Comparison of ENCODE assay signal across 20 cellular contexts in the genomic region with DNA sequence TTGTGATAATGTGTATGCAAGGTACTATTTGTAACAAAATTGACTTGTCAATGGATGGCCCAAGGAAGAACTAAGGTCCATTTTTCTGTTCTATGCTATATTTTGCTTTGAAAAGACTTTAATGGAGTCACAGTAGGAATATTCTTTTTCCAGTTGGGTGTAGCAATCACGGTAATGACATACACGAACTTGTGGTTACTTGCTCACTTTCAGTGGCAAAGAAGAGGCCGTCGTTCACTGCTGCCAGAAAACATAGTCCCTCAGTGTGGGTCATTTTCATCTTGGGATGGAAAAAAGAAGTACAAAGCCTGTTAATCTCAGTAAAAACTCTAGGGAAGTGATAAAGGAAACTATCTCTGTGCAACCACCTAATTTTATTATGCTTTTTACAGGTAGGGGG. TPM values are rescaled to one million over a fixed set of nuclear protein-coding genes. Genes with fewer than 3 reads are reported as not detected.
DNase-seq lines count a peak whose midpoint lies in the region; ATAC-seq and TF ChIP-seq lines count a peak whose summit lies in the region.
"Had no signal": no experiment of that assay in that cellular context is flagged by ENCODE, and none has a peak within 500 bp of the region (broad histone marks: within the 10 kb centered on the region; RNA-seq: fewer than 3 reads in every experiment).

No MANE protein-coding gene starts in this region.

- peaks cover 0 to 14% of the 10 kb centered on the region in 2 donors for H3K27me3 Mint-ChIP-seq in CD8-positive, alpha-beta memory T cell
- no peaks in the 10 kb centered on the region for H3K27me3 Mint-ChIP-seq in endothelial cell (ENCODE audit: unreplicated experiment)
- H3K27me3 Mint-ChIP-seq: IgD-negative memory B cell had no signal

- no peak for TF ChIP-seq CTCF in esophagus squamous epithelium (IDR thresholded peaks at IDR 0.05)
- TF ChIP-seq CTCF in gastrocnemius medialis (IDR thresholded peaks at IDR 0.05 in 4 of 5, conservative IDR thresholded peaks at IDR 0.05 in 1 of 5): no peak
- no peak for TF ChIP-seq CTCF in endothelial cell (IDR thresholded peaks at IDR 0.05; ENCODE audit: unreplicated experiment)

- DNase-seq in AG08395 (ENCODE audit: low spot score): peak; percentile 38
- DNase-seq in RPMI7951 (ENCODE audit: low read depth): peak; percentile 31
- no peak for DNase-seq in esophagus squamous epithelium (lab: John Stamatoyannopoulos, UW)
- no peak for DNase-seq in gastrocnemius medialis
- DNase-seq in CD8-positive, alpha-beta memory T cell: no peak
- DNase-seq in endothelial cell (ENCODE audit: low spot score): no peak
- DNase-seq in activated T-cell treated with anti-CD3 and anti-CD28 coated beads, Interleukin-2, amount 50 U/mL, for 1 hour: no peak
- no peak for DNase-seq in NCI-H187 treated with DMSO at 0.1 percent for 48 hours (lab: John Stamatoyannopoulos, UW)
- DNase-seq: activated CD4-positive, CD25-positive, alpha-beta regulatory T cell; activated CD8-positive, alpha-beta T cell treated with anti-CD3 and anti-CD28 coated beads, Interleukin-2, amount 10 ng/mL, durations not matched to agents 7 days and 5 days; activated T-cell treated with anti-CD3 and anti-CD28 coated beads, Interleukin-2, amount 50 U/mL, for 48 hours; colonic mucosa; NCI-H187; NCI-H446; T-helper 2 cell; tibial artery had no signal

- H3K9me3 ChIP-seq in esophagus squamous epithelium: no peaks in the 10 kb centered on the region
- no peaks in the 10 kb centered on the region for H3K9me3 ChIP-seq in gastrocnemius medialis
- no peaks in the 10 kb centered on the region for H3K9me3 ChIP-seq in CD8-positive, alpha-beta memory T cell (ENCODE audit: low read length)
- H3K9me3 ChIP-seq: colonic mucosa, SJSA1, tibial artery had no signal

- CTCF ChIA-PET in CD8-positive, alpha-beta memory T cell (lab: Charles Lee): no interaction called here

- no peaks in the 10 kb centered on the region for H3K27me3 ChIP-seq in esophagus squamous epithelium
- H3K27me3 ChIP-seq in gastrocnemius medialis: no peaks in the 10 kb centered on the region
- no peaks in the 10 kb centered on the region for H3K27me3 ChIP-seq in CD8-positive, alpha-beta memory T cell (ENCODE audit: insufficient read depth, low read length, poor library complexity, severe bottlenecking)
- H3K27me3 ChIP-seq: colonic mucosa, SJSA1, tibial artery had no signal

- H3K4me3 ChIP-seq in esophagus squamous epithelium (no peak overlapping the region), gastrocnemius medialis (no peak overlapping the region)
- H3K4me3 ChIP-seq in CD8-positive, alpha-beta memory T cell (ENCODE audit: low read length): no peak overlapping the region
- H3K4me3 ChIP-seq: colonic mucosa, SJSA1, tibial artery had no signal

- no peak for ATAC-seq in gastrocnemius medialis
- ATAC-seq: activated CD8-positive, alpha-beta T cell treated with anti-CD3 and anti-CD28 coated beads, Interleukin-2, amount 10 ng/mL, durations not matched to agents 7 days and 5 days; natural killer cell treated with Interleukin-12 subunit alpha and Interleukin-12 subunit beta and Interleukin-15 and Interleukin-18, amount 100 ng/mL, for 72 hours had no signal

- POLR2A ChIA-PET in CD8-positive, alpha-beta memory T cell (lab: Charles Lee): no interaction called here

- peaks cover 0 to 85% (median 18%) of the 10 kb centered on the region in 3 donors for H3K36me3 ChIP-seq in esophagus squamous epithelium
- peaks cover 0 to 82% of the 10 kb centered on the region in 2 donors for H3K36me3 ChIP-seq in gastrocnemius medialis
- H3K36me3 ChIP-seq in CD8-positive, alpha-beta memory T cell (ENCODE audit: insufficient read depth, low read length): no peaks in the 10 kb centered on the region
- H3K36me3 ChIP-seq: colonic mucosa had no signal

- 24 to 72% methylated on average over 4 of the region's 4 CpGs for WGBS in esophagus squamous epithelium, 2 donors

- peaks cover 0 to 34% (median 12%) of the 10 kb centered on the region in 3 donors for H3K4me1 ChIP-seq in esophagus squamous epithelium
- H3K4me1 ChIP-seq in gastrocnemius medialis: peaks cover 11 to 18% of the 10 kb centered on the region in 2 donors
- H3K4me1 ChIP-seq in CD8-positive, alpha-beta memory T cell (ENCODE audit: insufficient read depth, low read length): no peaks in the 10 kb centered on the region

- H3K27ac Mint-ChIP-seq in CD8-positive, alpha-beta memory T cell: no peak overlapping the region
- no peak overlapping the region for H3K27ac Mint-ChIP-seq in endothelial cell (ENCODE audit: unreplicated experiment)
- H3K27ac Mint-ChIP-seq: activated CD8-positive, alpha-beta T cell treated with anti-CD3 and anti-CD28 coated beads, Interleukin-2, amount 10 ng/mL, durations not matched to agents 7 days and 5 days; activated naive CD4-positive, alpha-beta T cell treated with anti-CD3 and anti-CD28 coated beads, Interleukin-2, amount 50 U/mL, for 24 hours; IgD-negative memory B cell; natural killer cell treated with Interleukin-12 subunit alpha and Interleukin-12 subunit beta and Interleukin-15 and Interleukin-18, amount 100 ng/mL, for 72 hours had no signal

- H3K9me3 Mint-ChIP-seq in CD8-positive, alpha-beta memory T cell: no peaks in the 10 kb centered on the region
- no peaks in the 10 kb centered on the region for H3K9me3 Mint-ChIP-seq in endothelial cell (ENCODE audit: unreplicated experiment)
- H3K9me3 Mint-ChIP-seq: activated naive CD4-positive, alpha-beta T cell treated with anti-CD3 and anti-CD28 coated beads, Interleukin-2, amount 50 U/mL, for 24 hours; IgD-negative memory B cell; natural killer cell treated with Interleukin-12 subunit alpha and Interleukin-12 subunit beta and Interleukin-15 and Interleukin-18, amount 100 ng/mL, for 72 hours had no signal

- intact Hi-C loops in esophagus squamous epithelium (cut with DNase I) (no loop called here), gastrocnemius medialis (cut with DNase I; ENCODE audit: low total_unique reads) (loop anchor here (2.0 to 10.0 kb wide), 2 partner anchors 104 to 174 kb away; no protein-coding TSS in a partner anchor)

- no peaks in the 10 kb centered on the region for H3K4me1 Mint-ChIP-seq in CD8-positive, alpha-beta memory T cell
- H3K4me1 Mint-ChIP-seq in endothelial cell (ENCODE audit: unreplicated experiment): peaks cover 19% of the 10 kb centered on the region
- H3K4me1 Mint-ChIP-seq: activated naive CD4-positive, alpha-beta T cell treated with anti-CD3 and anti-CD28 coated beads, Interleukin-2, amount 50 U/mL, for 24 hours had no signal

- peak overlapping the region; percentile 6 to 81 (median 69) for H3K27ac ChIP-seq in esophagus squamous epithelium
- H3K27ac ChIP-seq in gastrocnemius medialis: peak overlapping the region; percentile 62 to 76 (median 70)
- H3K27ac ChIP-seq in CD8-positive, alpha-beta memory T cell (ENCODE audit: low read depth, low read length): no peak overlapping the region
- H3K27ac ChIP-seq: SJSA1 had no signal

- no peaks in the 10 kb centered on the region for H3K36me3 Mint-ChIP-seq in CD8-positive, alpha-beta memory T cell
- peaks cover 52% of the 10 kb centered on the region for H3K36me3 Mint-ChIP-seq in endothelial cell (ENCODE audit: low read depth, unreplicated experiment)
- H3K36me3 Mint-ChIP-seq: activated naive CD4-positive, alpha-beta T cell treated with anti-CD3 and anti-CD28 coated beads, Interleukin-2, amount 50 U/mL, for 24 hours; natural killer cell treated with Interleukin-12 subunit alpha and Interleukin-12 subunit beta and Interleukin-15 and Interleukin-18, amount 100 ng/mL, for 72 hours had no signal

- in situ Hi-C loops in gastrocnemius medialis (cut with MboI; ENCODE audit: low sequenced_read_pairs in 4 of 4): loop anchor here in 1 of 4 donors (10.0 kb wide), 1 partner anchor 96 kb away; no protein-coding TSS in a partner anchor

- TF ChIP-seq POLR2A in esophagus squamous epithelium (IDR thresholded peaks at IDR 0.05): no peak
- TF ChIP-seq POLR2A in gastrocnemius medialis (IDR thresholded peaks at IDR 0.05): no peak

- H3K4me3 Mint-ChIP-seq in CD8-positive, alpha-beta memory T cell: no peak overlapping the region
- H3K4me3 Mint-ChIP-seq in endothelial cell (ENCODE audit: unreplicated experiment): no peak overlapping the region
- H3K4me3 Mint-ChIP-seq: activated CD8-positive, alpha-beta T cell treated with anti-CD3 and anti-CD28 coated beads, Interleukin-2, amount 10 ng/mL, durations not matched to agents 7 days and 5 days; activated naive CD4-positive, alpha-beta T cell treated with anti-CD3 and anti-CD28 coated beads, Interleukin-2, amount 50 U/mL, for 24 hours; IgD-negative memory B cell; natural killer cell treated with Interleukin-12 subunit alpha and Interleukin-12 subunit beta and Interleukin-15 and Interleukin-18, amount 100 ng/mL, for 72 hours had no signal

RNA-seq across cellular contexts. Expression of a gene that starts 47.8 kb away (rescaled TPM):
- 1.7 and 2.2 TPM in 2 replicates for total RNA-seq in RPMI7951 (2014; rRNA removed; shearing (Covaris generic))
- total RNA-seq in esophagus squamous epithelium: 10 to 100 TPM in 3 of 4 donors, 1 to 10 TPM in 1; 9.4 to 17.4 (median 15.9) TPM
- 1 to 10 TPM in 3 of 4 donors, under 1 TPM in 1; 0.78 to 1.8 (median 1.4) TPM for total RNA-seq in gastrocnemius medialis
- not detected for total RNA-seq in CD8-positive, alpha-beta memory T cell
- polyA plus RNA-seq in CD8-positive, alpha-beta memory T cell: not detected
- 2.3 TPM for total RNA-seq in endothelial cell (ENCODE audit: unreplicated experiment)
- total RNA-seq: activated CD8-positive, alpha-beta T cell treated with anti-CD3 and anti-CD28 coated beads, Interleukin-2, amount 10 ng/mL, durations not matched to agents 7 days and 5 days; natural killer cell treated with Interleukin-12 subunit alpha and Interleukin-12 subunit beta and Interleukin-15 and Interleukin-18, amount 100 ng/mL, for 72 hours had no signal
- polyA plus RNA-seq: IgD-negative memory B cell had no signal

Comparison
In these comparisons a context has a peak if more than half of its experiments do, and no peak if none do; other contexts are left out.
1. DNase-seq: peak in AG08395 (single experiment) and RPMI7951 (single experiment); none in esophagus squamous epithelium (single experiment), gastrocnemius medialis (0 of 2), CD8-positive, alpha-beta memory T cell (0 of 5), endothelial cell (single experiment), activated T-cell treated with anti-CD3 and anti-CD28 coated beads, Interleukin-2, amount 50 U/mL, for 1 hour (single experiment) and NCI-H187 treated with DMSO at 0.1 percent for 48 hours (single experiment).